In genomic region chr2:143482316-143482715, GRCh38 we compare ENCODE assay signal across 14 cellular contexts.
DNase-seq lines count a peak whose midpoint lies in the region; ATAC-seq, FAIRE-seq and TF ChIP-seq lines count a peak whose summit lies in the region.
"Had no signal": no experiment of that assay in that cellular context is flagged by ENCODE, and none has a peak within 500 bp of the region (broad histone marks: within the 10 kb centered on the region; RNA-seq: fewer than 3 reads in every experiment).

No MANE protein-coding gene starts in this region.

- no peak overlapping the region for H4K5ac ChIP-seq in IMR-90 (ENCODE audit: low read depth, low read length)

- TF ChIP-seq POLR2A in IMR-90 (IDR thresholded peaks at IDR 0.05; ENCODE audit: low read depth, low read length) (no peak), GM12891 (IDR thresholded peaks at IDR 0.05; ENCODE audit: low read depth, low read length) (no peak)

- H2AK9ac ChIP-seq in IMR-90 (replicated peaks; ENCODE audit: low read depth, low read length, poor library complexity), result no peak overlapping the region

- H3K27me3 ChIP-seq in IMR-90 (ENCODE audit: control insufficient read depth, insufficient read depth, low read length) (no peaks in the 10 kb centered on the region), mesenchymal stem cell (ENCODE audit: control insufficient read depth in 1 of 2, insufficient read depth in 1 of 2, low read length in 2 of 2) (no peaks in the 10 kb centered on the region), subcutaneous abdominal adipose tissue (ENCODE audit: control insufficient read depth in 5 of 5, insufficient read depth in 4 of 5, low read length in 5 of 5) (no peaks in the 10 kb centered on the region)

- H2BK20ac ChIP-seq in IMR-90 (ENCODE audit: low read depth, low read length), result no peak overlapping the region

- H2BK5ac ChIP-seq in IMR-90 (ENCODE audit: low read depth, low read length, poor library complexity, severe bottlenecking), result no peak overlapping the region
- no peak overlapping the region for H2BK5ac ChIP-seq in mesenchymal stem cell (ENCODE audit: low read depth, low read length, poor library complexity, severe bottlenecking)

- H3K4me1 ChIP-seq in IMR-90 (ENCODE audit: control insufficient read depth, insufficient read depth, low read length) (0 out of 2 replicates have a peak, but pooled peaks cover 1% of the 10 kb centered on the region), mesenchymal stem cell (ENCODE audit: control insufficient read depth, insufficient read depth, low read depth, low read length) (no peaks in the 10 kb centered on the region), subcutaneous abdominal adipose tissue (ENCODE audit: control insufficient read depth in 5 of 5, insufficient read depth in 5 of 5, low read length in 5 of 5) (peaks cover 5 to 25% (median 20%) of the 10 kb centered on the region in 5 donors)

- no peak; the same call in 1 of the 2 replicates for ATAC-seq in IMR-90 (ENCODE audit: low read depth)
- ATAC-seq in GM18511 (IDR thresholded peaks at IDR 0.05; ENCODE audit: unreplicated experiment), result no peak

- no peak overlapping the region for H3K18ac ChIP-seq in IMR-90 (ENCODE audit: low read depth, low read length)
- no peak overlapping the region for H3K18ac ChIP-seq in mesenchymal stem cell (ENCODE audit: low read depth in 1 of 2, low read length in 2 of 2)

- no peak for FAIRE-seq in GM12891 (lab: Jason Lieb, UNC)

- H2AK5ac ChIP-seq in IMR-90 (ENCODE audit: low read depth, low read length), result no peak overlapping the region
- no peak overlapping the region for H2AK5ac ChIP-seq in mesenchymal stem cell (ENCODE audit: low read length, severe bottlenecking)

- no peaks in the 10 kb centered on the region for H3K79me1 ChIP-seq in IMR-90 (ENCODE audit: low read depth in 1 of 2, low read length in 2 of 2)
- H3K79me1 ChIP-seq in mesenchymal stem cell (replicated peaks; ENCODE audit: low read length, poor library complexity, severe bottlenecking), result no peaks in the 10 kb centered on the region

- no peak overlapping the region for H3K9ac ChIP-seq in IMR-90 (ENCODE audit: low read depth, low read length)
- peak overlapping the region; percentile 15 for H3K9ac ChIP-seq in mesenchymal stem cell (ENCODE audit: low read length)
- peak overlapping the region in 2 of 5 donors; percentile 3 to 13 for H3K9ac ChIP-seq in subcutaneous abdominal adipose tissue (ENCODE audit: low read length in 5 of 5)

- no peak overlapping the region for H4K8ac ChIP-seq in IMR-90 (ENCODE audit: low read depth in 2 of 2, low read length in 2 of 2)
- H4K8ac ChIP-seq in mesenchymal stem cell (ENCODE audit: low read length), result no peak overlapping the region

- no peak overlapping the region for H2AFZ ChIP-seq in IMR-90 (replicated peaks; ENCODE audit: low read length, poor library complexity)
- H2AFZ ChIP-seq in mesenchymal stem cell (ENCODE audit: low read depth, low read length), result no peak overlapping the region

- no peaks in the 10 kb centered on the region for H3K36me3 ChIP-seq in IMR-90 (ENCODE audit: control insufficient read depth, insufficient read depth, low read length)
- H3K36me3 ChIP-seq in mesenchymal stem cell (ENCODE audit: control insufficient read depth in 1 of 2, insufficient read depth in 2 of 2, low read depth in 1 of 2, low read length in 2 of 2), result no peaks in the 10 kb centered on the region
- no peaks in the 10 kb centered on the region for H3K36me3 ChIP-seq in subcutaneous abdominal adipose tissue (ENCODE audit: control insufficient read depth in 5 of 5, insufficient read depth in 5 of 5, low read length in 5 of 5)

- H4K91ac ChIP-seq in IMR-90 (ENCODE audit: insufficient read depth, low read depth, low read length) (no peak overlapping the region), mesenchymal stem cell (ENCODE audit: low read length) (no peak overlapping the region)

- no peak overlapping the region for H3K4me3 ChIP-seq in IMR-90 (ENCODE audit: insufficient read depth, low read depth, low read length)
- no peak overlapping the region for H3K4me3 ChIP-seq in mesenchymal stem cell (ENCODE audit: insufficient read depth in 1 of 2, low read depth in 1 of 2, low read length in 2 of 2)
- H3K4me3 ChIP-seq in subcutaneous abdominal adipose tissue (ENCODE audit: low read depth in 1 of 5, low read length in 5 of 5), result peak overlapping the region in 1 of 5 donors; percentile 29

- peak; percentile 37 for DNase-seq in IMR-90
- DNase-seq in fibroblast of gingiva (ENCODE audit: low read depth), result peak; percentile 1
- peak; percentile 64 for DNase-seq in mesenchymal stem cell
- DNase-seq in epidermal melanocyte (ENCODE audit: insufficient read length, low spot score), result no peak
- DNase-seq in GM12891 (ENCODE audit: insufficient read length, low spot score), result no peak
- DNase-seq in NCI-H1417 treated with DMSO at 0.1 percent for 48 hours (lab: John Stamatoyannopoulos, UW), result no peak
- DNase-seq: activated naive CD8-positive, alpha-beta T cell treated with anti-CD3 and anti-CD28 coated beads for 36 hours; foreskin melanocyte; islet precursor cell; naive B cell; NCI-H2081; NCI-H774 had no signal

- in situ Hi-C loops in IMR-90 (cut with MboI; ENCODE audit: low sequenced_read_pairs), result no loop called here

- H3K14ac ChIP-seq in IMR-90 (replicated peaks; ENCODE audit: low read depth, low read length) (no peak overlapping the region), mesenchymal stem cell (ENCODE audit: low read length in 2 of 2) (no peak overlapping the region)

- no peaks in the 10 kb centered on the region for H3K9me3 ChIP-seq in IMR-90 (ENCODE audit: control insufficient read depth, insufficient read depth, low read length)
- H3K9me3 ChIP-seq in mesenchymal stem cell (ENCODE audit: control insufficient read depth, low read length), result no peaks in the 10 kb centered on the region
- no peaks in the 10 kb centered on the region for H3K9me3 ChIP-seq in subcutaneous abdominal adipose tissue (ENCODE audit: control insufficient read depth in 5 of 5, low read length in 5 of 5)

- H3K4me2 ChIP-seq in IMR-90 (ENCODE audit: low read depth, low read length) (peak overlapping the region; percentile 24; the same call in 1 of the 2 replicates), mesenchymal stem cell (ENCODE audit: low read length, poor library complexity, severe bottlenecking) (no peak overlapping the region)

- H2BK120ac ChIP-seq in IMR-90 (ENCODE audit: low read depth, low read length) (no peak overlapping the region), mesenchymal stem cell (ENCODE audit: low read depth, low read length) (no peak overlapping the region)

- TF ChIP-seq CTCF in IMR-90 (conservative IDR thresholded peaks at IDR 0.05; ENCODE audit: low read depth, low read length), result no peak

- intact Hi-C loops in IMR-90 (cut with micrococcal nuclease), result no loop called here

- CTCF ChIA-PET in IMR-90 (lab: Yijun Ruan, JAX), result no interaction called here

- H3K23ac ChIP-seq in IMR-90 (ENCODE audit: low read depth, low read length) (no peak overlapping the region), mesenchymal stem cell (ENCODE audit: low read length in 2 of 2) (no peak overlapping the region)

- no TSS peak for BruUV-seq in IMR-90 (replicated peaks; lab: Mats Ljungman, UMichigan)

- no peak for TF ChIP-seq RAD21 in IMR-90 (IDR thresholded peaks at IDR 0.05; ENCODE audit: low read length)

- H2BK15ac ChIP-seq in IMR-90 (ENCODE audit: low read depth, low read length), result no peak overlapping the region
- no peak overlapping the region for H2BK15ac ChIP-seq in mesenchymal stem cell (ENCODE audit: low read depth, poor library complexity, severe bottlenecking)

- H3K4ac ChIP-seq in IMR-90 (ENCODE audit: low read depth, low read length) (no peak overlapping the region), mesenchymal stem cell (ENCODE audit: low read depth in 1 of 2, low read length in 2 of 2) (no peak overlapping the region)

- POLR2A ChIA-PET in IMR-90 (lab: Charles Lee; ENCODE audit: unreplicated experiment), result no interaction called here

- no peak overlapping the region for H3K56ac ChIP-seq in IMR-90 (ENCODE audit: extremely low read depth, insufficient read depth, low read length)

- WGBS in IMR-90 (ENCODE audit: extremely low coverage in 2 of 2, insufficient read length in 1 of 2), 2 experiments, result no CpG with 5 or more reads among the region's 3 CpGs
- WGBS in mesenchymal stem cell, result 100% methylated on average over 2 of the region's 3 CpGs

- no peaks in the 10 kb centered on the region for H4K20me1 ChIP-seq in IMR-90 (ENCODE audit: insufficient read depth, low read length)

- dilution Hi-C loops in IMR-90 (cut with HindIII; ENCODE audit: low sequenced_read_pairs, unreplicated experiment), result no loop called here

- H3K9me1 ChIP-seq in IMR-90 (ENCODE audit: insufficient read depth, low read length), result no peaks in the 10 kb centered on the region; the same call in 1 of the 2 replicates

- H3K27ac ChIP-seq in IMR-90 (ENCODE audit: insufficient read depth, low read length) (no peak overlapping the region), mesenchymal stem cell (ENCODE audit: low read length, poor library complexity, severe bottlenecking) (no peak overlapping the region), subcutaneous abdominal adipose tissue (ENCODE audit: low read depth, low read length) (peak overlapping the region; percentile 59)

- H2BK12ac ChIP-seq in mesenchymal stem cell (ENCODE audit: low read length in 2 of 2), result no peak overlapping the region

TF ChIP-seq in IMR-90, 13 proteins besides CTCF, POLR2A, EP300 and RAD21 (continues in another document):
- TF ChIP-seq USF2 (IDR thresholded peaks at IDR 0.05; ENCODE audit: low read depth, low read length), result no peak
- no peak for TF ChIP-seq BHLHE40 (IDR thresholded peaks at IDR 0.05; ENCODE audit: low read depth, low read length)
- TF ChIP-seq MXI1 (IDR thresholded peaks at IDR 0.05; ENCODE audit: borderline replicate concordance, low read depth, low read length), result no peak

TF ChIP-seq in GM12891, 5 proteins besides CTCF, POLR2A, EP300 and RAD21:
- TF ChIP-seq TAF1 (IDR thresholded peaks at IDR 0.05; ENCODE audit: low read depth, low read length), result no peak
- TF ChIP-seq PAX5 (IDR thresholded peaks at IDR 0.05; ENCODE audit: insufficient read depth, low read length, severe bottlenecking), result no peak
- TF ChIP-seq POU2F2 (IDR thresholded peaks at IDR 0.05; ENCODE audit: low read depth, low read length), result no peak
- no peak for TF ChIP-seq POLR2AphosphoS5 (IDR thresholded peaks at IDR 0.05; ENCODE audit: low read depth, low read length)
- TF ChIP-seq SPI1 (IDR thresholded peaks at IDR 0.05; ENCODE audit: low read depth, low read length), result no peak

Comparison
In these comparisons a context has a peak if more than half of its experiments do, and no peak if none do; other contexts are left out.
1. DNase-seq: peak in IMR-90 (single experiment), fibroblast of gingiva (single experiment) and mesenchymal stem cell (single experiment); none in epidermal melanocyte (single experiment), GM12891 (single experiment) and NCI-H1417 treated with DMSO at 0.1 percent for 48 hours (single experiment).